ENCODE assay signal across 8 cellular contexts in genomic region chr10:119596537-119597404, GRCh38. TPM values are rescaled to one million over a fixed set of nuclear protein-coding genes. Genes with fewer than 3 reads are reported as not detected.
DNase-seq lines count a peak whose midpoint lies in the region; ATAC-seq, FAIRE-seq and TF ChIP-seq lines count a peak whose summit lies in the region.

TIAL1 (minus strand) TSS chr10:119596964; CDS start chr10:119596465, 499 bp downstream.

- CTCF ChIA-PET in AG04450 (lab: Charles Lee): interaction anchor here (1.4 kb wide), 1 partner anchor 397 kb away, joined by 3 read pairs; no protein-coding TSS in a partner anchor
- CTCF ChIA-PET in WTC11 (lab: Charles Lee): interaction anchor here (0.5 to 1.5 kb wide), 5 partner anchors 11 to 398 kb away, joined by 3 to 12 read pairs (median 3); partner anchors contain the start of gene INPP5F

- peak; percentile 88 for ATAC-seq in GM18909 (IDR thresholded peaks at IDR 0.05; ENCODE audit: poor library complexity, unreplicated experiment)
- ATAC-seq in HG03175 (IDR thresholded peaks at IDR 0.05; ENCODE audit: unreplicated experiment): peak; percentile 81
- ATAC-seq in WTC11: peak; percentile 93

- POLR2A ChIA-PET in AG04450 (lab: Yijun Ruan, JAX) (interaction anchor here (0.9 to 1.0 kb wide), 5 partner anchors 13 to 492 kb away, joined by 3 to 10 read pairs (median 3); partner anchors contain the start of genes BAG3 and DENND10), WTC11 (lab: Charles Lee) (interaction anchor here (0.5 to 1.5 kb wide), 4 partner anchors 54 to 387 kb away, joined by 3 to 8 read pairs (median 4); partner anchors contain the start of genes BAG3 and INPP5F)

- H3K36me3 Mint-ChIP-seq in WTC11: peaks cover 28% of the 10 kb centered on the region

- peak within 1 kb of the TSS; percentile 90 for H3K4me3 Mint-ChIP-seq in WTC11

- H3K27ac Mint-ChIP-seq in WTC11: peak within 1 kb of the TSS; percentile 95

- no peaks in the 10 kb centered on the region for H3K27me3 ChIP-seq in AG04450 (ENCODE audit: control insufficient read depth, insufficient read depth, low read length)
- no peaks in the 10 kb centered on the region for H3K27me3 ChIP-seq in small intestine (ENCODE audit: control insufficient read depth in 2 of 2, insufficient read depth in 2 of 2, low read length in 2 of 2)

- H3K4me1 ChIP-seq in small intestine (ENCODE audit: control insufficient read depth in 2 of 2, insufficient read depth in 1 of 2, low read depth in 1 of 2, low read length in 1 of 2): peaks cover 2 to 7% of the 10 kb centered on the region in 2 donors

- H3K27ac ChIP-seq in AG04450 (ENCODE audit: low read depth, low read length) (peak within 1 kb of the TSS; percentile 99), small intestine (ENCODE audit: low read depth in 1 of 2, low read length in 1 of 2) (peak within 1 kb of the TSS; percentile 96 to 99)

- DNase-seq in AG04450 (ENCODE audit: low read depth, low spot score): peak; percentile 99
- peak; percentile 95 for DNase-seq in NCI-H226
- peak; percentile 97 for DNase-seq in WTC11 (ENCODE audit: low spot score)
- peak; percentile 100 for DNase-seq in cardiac fibroblast (ENCODE audit: low read depth in 2 of 2)
- peak; percentile 95 for DNase-seq in iPS-NIHi11 (ENCODE audit: low spot score)
- DNase-seq in small intestine: peak; percentile 99

- peaks cover 8% of the 10 kb centered on the region for H3K9me3 Mint-ChIP-seq in WTC11

- H3K9me3 ChIP-seq in AG04450 (ENCODE audit: control insufficient read depth, insufficient read depth, low read length) (peaks cover 4% of the 10 kb centered on the region; the same call in 1 of the 2 replicates), small intestine (ENCODE audit: control insufficient read depth, low read depth) (no peaks in the 10 kb centered on the region)

- FAIRE-seq in small intestine (lab: Jason Lieb, UNC): peak; percentile 64

- TF ChIP-seq CTCF in AG04450 (IDR thresholded peaks at IDR 0.05; ENCODE audit: low read depth, low read length): no peak
- TF ChIP-seq CTCF in WTC11 (IDR thresholded peaks at IDR 0.05): no peak
- TF ChIP-seq CTCF in cardiac fibroblast (IDR thresholded peaks at IDR 0.05; ENCODE audit: low read depth, low read length): no peak

- no peaks in the 10 kb centered on the region for H3K36me3 ChIP-seq in small intestine (ENCODE audit: control insufficient read depth in 2 of 2, insufficient read depth in 2 of 2, low read length in 2 of 2)

- peak within 1 kb of the TSS; percentile 97 for H3K4me3 ChIP-seq in AG04450 (ENCODE audit: low read depth, low read length)
- H3K4me3 ChIP-seq in cardiac fibroblast (replicated peaks in 1 of 2; ENCODE audit: low read depth in 2 of 2, low read length in 2 of 2): peak within 1 kb of the TSS; percentile 88 to 91
- peak within 1 kb of the TSS; percentile 97 to 99 for H3K4me3 ChIP-seq in small intestine (ENCODE audit: low read depth in 1 of 2, low read length in 2 of 2)

- peaks cover 37% of the 10 kb centered on the region for H3K4me1 Mint-ChIP-seq in WTC11

- H3K27me3 Mint-ChIP-seq in WTC11 (ENCODE audit: low read depth): peaks cover 3% of the 10 kb centered on the region; the same call in 1 of the 2 replicates

- 0 to 1% (median 0%) methylated on average over 57 to 66 of the region's 66 CpGs for whole genome bisulfite sequencing in small intestine, 3 donors

TF ChIP-seq in WTC11, 78 proteins besides CTCF, POLR2A, EP300 and RAD21 (continues in another document):
- 0 out of 2 replicates have a peak, but pooled peaks have one; percentile 24 for TF ChIP-seq PRDM15 (CRISPR knock-in tag; IDR thresholded peaks at IDR 0.05)
- TF ChIP-seq TP53 (CRISPR knock-in tag; IDR thresholded peaks at IDR 0.05): peak; percentile 42; the same call in 1 of the 2 replicates
- TF ChIP-seq NR3C1 (CRISPR knock-in tag; conservative IDR thresholded peaks at IDR 0.05; ENCODE audit: low read depth): no peak
- 0 out of 2 replicates have a peak, but pooled peaks have one; percentile 28 for TF ChIP-seq ZNF219 (CRISPR knock-in tag; IDR thresholded peaks at IDR 0.05; ENCODE audit: borderline replicate concordance)
- TF ChIP-seq GABPB1 (CRISPR knock-in tag; IDR thresholded peaks at IDR 0.05): peak; percentile 48
- peak; percentile 57 for TF ChIP-seq ZNF121 (CRISPR knock-in tag; IDR thresholded peaks at IDR 0.05)
- TF ChIP-seq CREM (CRISPR knock-in tag; IDR thresholded peaks at IDR 0.05): peak; percentile 62; the same call in 1 of the 2 replicates
- TF ChIP-seq ZNF232 (CRISPR knock-in tag; IDR thresholded peaks at IDR 0.05): peak; percentile 78
- TF ChIP-seq FOXP1 (CRISPR knock-in tag; IDR thresholded peaks at IDR 0.05; ENCODE audit: borderline replicate concordance): peak; percentile 53
- no peak for TF ChIP-seq GTF2I (CRISPR knock-in tag; conservative IDR thresholded peaks at IDR 0.05)
- TF ChIP-seq TCF7 (CRISPR knock-in tag; IDR thresholded peaks at IDR 0.05; ENCODE audit: low read depth): no peak
- TF ChIP-seq SOX15 (CRISPR knock-in tag; IDR thresholded peaks at IDR 0.05): no peak
- TF ChIP-seq HMGXB4 (CRISPR knock-in tag; IDR thresholded peaks at IDR 0.05): 0 out of 2 replicates have a peak, but pooled peaks have one; percentile 41
- TF ChIP-seq ZNF512 (CRISPR knock-in tag; IDR thresholded peaks at IDR 0.05; ENCODE audit: borderline replicate concordance): no peak
- 0 out of 2 replicates have a peak, but pooled peaks have one; percentile 55 for TF ChIP-seq EMX1 (CRISPR knock-in tag; IDR thresholded peaks at IDR 0.05)
- TF ChIP-seq SP1 (CRISPR knock-in tag; conservative IDR thresholded peaks at IDR 0.05): peak; percentile 59; the same call in 1 of the 2 replicates
- peak; percentile 88; the same call in 1 of the 2 replicates for TF ChIP-seq ZNF263 (CRISPR knock-in tag; IDR thresholded peaks at IDR 0.05; ENCODE audit: low read depth)
- TF ChIP-seq USF2 (CRISPR knock-in tag; IDR thresholded peaks at IDR 0.05): no peak
- TF ChIP-seq NFE2L1 (CRISPR knock-in tag; IDR thresholded peaks at IDR 0.05): 0 out of 2 replicates have a peak, but pooled peaks have one; percentile 51

RNA-seq across cellular contexts. Expression of gene TIAL1, which starts in this region (rescaled TPM):
- polyA plus RNA-seq in AG04450 (2011; rRNA removed) (86.0 and 113 TPM in 2 replicates), small intestine (10 to 100 TPM; 43.8 to 56.4 (median 45.5) TPM)
- 58.3 and 83.4 TPM in 2 replicates for polyA minus RNA-seq in AG04450 (2011; rRNA and poly(A)+ RNA removed)
- 170 to 178 TPM (median 176 TPM) in 3 replicates for total RNA-seq in WTC11 (2021)

Comparison
In these comparisons a context has a peak if more than half of its experiments do, and no peak if none do; other contexts are left out.
1. Peak in every context shown above with its lines: DNase-seq, ATAC-seq, H3K4me3 ChIP-seq and H3K27ac ChIP-seq.